In genomic region chr17:31412511-31412910, GRCh38 we compare ENCODE assay signal across 19 cellular contexts.
"Had no signal": no experiment of that assay in that cellular context is flagged by ENCODE, and none has a peak within 500 bp of the region (broad histone marks: within the 10 kb centered on the region; RNA-seq: fewer than 3 reads in every experiment).

No MANE protein-coding gene starts in this region.

- H3K4me3 Mint-ChIP-seq: activated naive CD8-positive, alpha-beta T cell; activated T-cell treated with anti-CD3 and anti-CD28 coated beads, Interleukin-2, amount 50 U/mL, for 4 hours; memory B cell; T-helper 1 cell treated with Interleukin-12 subunit alpha and Interleukin-12 subunit beta and Interleukin-4 antibody, amounts not matched to agents 30 μg/mL and 1 μg/mL, for 36 hours had no signal

- H3K36me3 ChIP-seq: stomach, thoracic aorta, upper lobe of right lung had no signal

- DNase-seq: activated CD4-positive, alpha-beta T cell treated with anti-CD3 and anti-CD28 coated beads, Interleukin-2, amount 50 U/mL, for 1 hour; activated CD4-positive, CD25-positive, alpha-beta regulatory T cell treated with anti-CD3 and anti-CD28 coated beads, Interleukin-2, amount 50 U/mL, for 72 hours; activated CD8-positive, alpha-beta memory T cell treated with anti-CD3 and anti-CD28 coated beads, Interleukin-2, amount 50 U/mL, for 4 hours; activated gamma-delta T cell treated with Interleukin-2 at 50 U/mL for 16 hours; activated T-cell treated with anti-CD3 and anti-CD28 coated beads, Interleukin-2, amount 50 U/mL, for 4 hours; head of caudate nucleus; left ventricle myocardium superior; psoas muscle; right cardiac atrium; stimulated activated CD4-positive, alpha-beta T cell treated with anti-CD3 and anti-CD28 coated beads, Interleukin-15, amount 100 ng/mL, for 24 hours; stimulated activated CD4-positive, alpha-beta T cell treated with anti-CD3 and anti-CD28 coated beads, Interleukin-4, amount 100 ng/mL, for 1 hour; stomach; upper lobe of right lung had no signal

- H3K9me3 Mint-ChIP-seq: activated T-cell treated with anti-CD3 and anti-CD28 coated beads, Interleukin-2, amount 50 U/mL, for 4 hours; memory B cell; T-helper 1 cell treated with Interleukin-12 subunit alpha and Interleukin-12 subunit beta and Interleukin-4 antibody, amounts not matched to agents 30 μg/mL and 1 μg/mL, for 36 hours had no signal

- H3K27ac Mint-ChIP-seq: activated naive CD8-positive, alpha-beta T cell; memory B cell; T-helper 1 cell treated with Interleukin-12 subunit alpha and Interleukin-12 subunit beta and Interleukin-4 antibody, amounts not matched to agents 30 μg/mL and 1 μg/mL, for 36 hours had no signal

- FAIRE-seq: frontal cortex had no signal

- H3K4me3 ChIP-seq: psoas muscle, skin epidermis, stomach, thoracic aorta, upper lobe of right lung had no signal

- H3K27me3 Mint-ChIP-seq: activated naive CD8-positive, alpha-beta T cell had no signal

- H3K36me3 Mint-ChIP-seq: activated naive CD8-positive, alpha-beta T cell; memory B cell had no signal

- H3K27ac ChIP-seq: psoas muscle, skin epidermis, stomach, thoracic aorta, upper lobe of right lung had no signal

- ATAC-seq: activated T-cell treated with anti-CD3 and anti-CD28 coated beads, Interleukin-2, amount 50 U/mL, for 4 hours; left ventricle myocardium superior; psoas muscle; right cardiac atrium; upper lobe of right lung had no signal

- H3K9me3 ChIP-seq: psoas muscle, stomach, thoracic aorta, upper lobe of right lung had no signal

- H3K4me1 ChIP-seq: upper lobe of right lung had no signal
